In the genomic region with DNA sequence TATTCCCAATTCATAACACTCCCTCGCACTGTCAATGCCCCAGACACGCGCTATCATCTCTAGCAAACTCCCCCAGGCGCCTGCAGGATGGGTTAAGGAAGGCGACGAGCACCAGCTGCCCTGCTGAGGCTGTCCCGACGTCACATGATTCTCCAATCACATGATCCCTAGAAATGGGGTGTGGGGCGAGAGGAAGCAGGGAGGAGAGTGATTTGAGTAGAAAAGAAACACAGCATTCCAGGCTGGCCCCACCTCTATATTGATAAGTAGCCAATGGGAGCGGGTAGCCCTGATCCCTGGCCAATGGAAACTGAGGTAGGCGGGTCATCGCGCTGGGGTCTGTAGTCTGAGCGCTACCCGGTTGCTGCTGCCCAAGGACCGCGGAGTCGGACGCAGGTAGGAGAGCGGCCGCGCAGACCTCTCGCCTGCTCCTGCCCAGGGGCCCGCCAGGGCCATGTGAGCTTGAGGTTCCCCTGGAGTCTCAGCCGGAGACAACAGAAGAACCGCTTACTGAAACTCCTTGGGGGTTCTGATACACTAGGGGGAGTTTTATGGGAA, we compare ENCODE assay signal across 7 cellular contexts. TPM values are rescaled to one million over a fixed set of nuclear protein-coding genes. Genes with fewer than 3 reads are reported as not detected.
A peak's percentile ranks its signal among the peaks of the same experiment; 100 is the strongest.
DNase-seq lines count a peak whose midpoint lies in the region; ATAC-seq and TF ChIP-seq lines count a peak whose summit lies in the region.

Gene GRN (plus strand): TSS at position 364 of the 558 bp plus-strand sequence. CDS start 3,863 bp downstream, outside the sequence.

- no peaks in the 10 kb centered on the region for H3K9me3 ChIP-seq in iPS DF 6.9 (ENCODE audit: control insufficient read depth, insufficient read depth, low read length)
- H3K9me3 ChIP-seq in gastrocnemius medialis = no peaks in the 10 kb centered on the region

- TF ChIP-seq POLR2A in gastrocnemius medialis (IDR thresholded peaks at IDR 0.05) = peak; percentile 67 to 84

- no peaks in the 10 kb centered on the region for H3K27me3 ChIP-seq in brain microvascular endothelial cell (replicated peaks)
- H3K27me3 ChIP-seq in iPS DF 6.9 (ENCODE audit: control insufficient read depth, insufficient read depth, low read length) = no peaks in the 10 kb centered on the region
- no peaks in the 10 kb centered on the region for H3K27me3 ChIP-seq in gastrocnemius medialis

- no CpG with 5 or more reads among the region's 26 CpGs for WGBS in iPS DF 6.9 (ENCODE audit: insufficient coverage, insufficient read length)

- TF ChIP-seq CTCF in brain microvascular endothelial cell (IDR thresholded peaks at IDR 0.05; ENCODE audit: low read depth, low read length, missing control alignments) (no peak), gastrocnemius medialis (IDR thresholded peaks at IDR 0.05 in 4 of 5, conservative IDR thresholded peaks at IDR 0.05 in 1 of 5) (no peak)

- H3K4me3 ChIP-seq in brain microvascular endothelial cell (ENCODE audit: low read depth, low read length) = peak within 1 kb of the TSS; percentile 87
- H3K4me3 ChIP-seq in iPS DF 6.9 (ENCODE audit: low read length) = peak within 1 kb of the TSS; percentile 64
- peak within 1 kb of the TSS; percentile 73 to 87 (median 78) for H3K4me3 ChIP-seq in gastrocnemius medialis

- in situ Hi-C loops in brain microvascular endothelial cell (cut with HindIII; ENCODE audit: low pct_ligation_motif_present, low sequenced_read_pairs) = no loop called here
- in situ Hi-C loops in gastrocnemius medialis (cut with MboI; ENCODE audit: low sequenced_read_pairs in 4 of 4) = no loop called here

- intact Hi-C loops in gastrocnemius medialis (cut with DNase I; ENCODE audit: low total_unique reads) = loop anchor here (2.0 to 5.0 kb wide), 2 partner anchors 20 to 133 kb away; partner anchors contain the start of gene SLC25A39

- H3K4me1 ChIP-seq in iPS DF 6.9 (ENCODE audit: control insufficient read depth, insufficient read depth, low read length) (no peaks in the 10 kb centered on the region), gastrocnemius medialis (peaks cover 7 to 8% of the 10 kb centered on the region in 2 donors)

- ATAC-seq in GM18498 (IDR thresholded peaks at IDR 0.05; ENCODE audit: unreplicated experiment) = peak; percentile 57
- ATAC-seq in HG02973 (IDR thresholded peaks at IDR 0.05; ENCODE audit: unreplicated experiment) = peak; percentile 43
- ATAC-seq in gastrocnemius medialis = peak; percentile 99 to 100

- H3K27ac ChIP-seq in brain microvascular endothelial cell (peak within 1 kb of the TSS; percentile 28), iPS DF 6.9 (ENCODE audit: low read length) (no peak within 1 kb of the TSS), gastrocnemius medialis (peak within 1 kb of the TSS; percentile 83 to 93 (median 84))

- H3K36me3 ChIP-seq in brain microvascular endothelial cell (replicated peaks) (peaks cover 2% of the 10 kb centered on the region), iPS DF 6.9 (ENCODE audit: control insufficient read depth, insufficient read depth, low read length) (0 out of 2 replicates have a peak, but pooled peaks cover 2% of the 10 kb centered on the region), gastrocnemius medialis (peaks cover 0 to 3% of the 10 kb centered on the region in 2 donors)

- DNase-seq in NCI-H2107 treated with DMSO at 0.1 percent for 48 hours (lab: John Stamatoyannopoulos, UW; ENCODE audit: unreplicated experiment) = peak; percentile 96
- peak; percentile 90 for DNase-seq in UCSD-AML1 (lab: John Stamatoyannopoulos, UW; ENCODE audit: unreplicated experiment)
- DNase-seq in brain microvascular endothelial cell = peak; percentile 99
- DNase-seq in iPS DF 6.9 (ENCODE audit: low read depth, low spot score) = peak; percentile 97
- DNase-seq in gastrocnemius medialis = peak; percentile 94 to 95

RNA-seq across cellular contexts. Expression of gene GRN, which starts in this region (rescaled TPM):
- 100 to 1,000 TPM in 2 of 4 donors, 10 to 100 TPM in 2; 64.2 to 111 (median 87.1) TPM for total RNA-seq in gastrocnemius medialis

Comparison
In these comparisons a context has a peak if more than half of its experiments do, and no peak if none do; other contexts are left out.
1. ATAC-seq: peak in every context shown above with its lines; median percentile 100 in gastrocnemius medialis; 57 in GM18498; 43 in HG02973.